In the genomic region with DNA sequence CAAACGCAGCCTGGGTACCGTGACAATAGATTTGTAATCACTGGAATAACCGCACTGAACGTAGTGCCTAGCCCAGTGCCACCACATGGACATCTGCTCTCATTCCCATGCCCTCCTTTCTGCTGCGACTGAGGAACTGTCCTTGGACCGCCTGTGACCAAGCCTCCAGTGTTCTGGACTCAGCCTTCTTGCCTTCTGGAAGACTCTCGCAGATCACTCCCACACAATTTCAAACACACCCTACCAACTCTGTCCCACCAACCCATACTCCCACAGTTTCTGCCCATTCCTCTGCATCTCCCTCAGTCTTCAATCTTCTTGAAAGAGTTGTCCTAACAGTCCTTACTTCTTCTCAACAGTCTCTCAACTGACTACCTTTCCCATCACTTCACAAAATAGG, we compare ENCODE assay signal across 8 cellular contexts. TPM values are rescaled to one million over a fixed set of nuclear protein-coding genes. Genes with fewer than 3 reads are reported as not detected.
A peak's percentile ranks its signal among the peaks of the same experiment; 100 is the strongest.
DNase-seq lines count a peak whose midpoint lies in the region; ATAC-seq and TF ChIP-seq lines count a peak whose summit lies in the region.

No MANE protein-coding gene starts in this region.

- H3K27me3 ChIP-seq in CD8-positive, alpha-beta memory T cell (ENCODE audit: insufficient read depth, low read length, poor library complexity, severe bottlenecking) = no peaks in the 10 kb centered on the region
- H3K27me3 ChIP-seq in GM23248 (replicated peaks; ENCODE audit: insufficient read depth) = no peaks in the 10 kb centered on the region

- no peaks in the 10 kb centered on the region for H3K9me2 ChIP-seq in GM23248 (ENCODE audit: insufficient read depth)

- peaks cover 6 to 59% (median 13%) of the 10 kb centered on the region in 3 donors for H3K36me3 Mint-ChIP-seq in CD8-positive, alpha-beta memory T cell
- H3K36me3 Mint-ChIP-seq in effector memory CD8-positive, alpha-beta T cell (ENCODE audit: insufficient read depth) = peaks cover 79% of the 10 kb centered on the region
- peaks cover 12% of the 10 kb centered on the region for H3K36me3 Mint-ChIP-seq in progenitor cell of endocrine pancreas (ENCODE audit: insufficient read depth)

- CTCF ChIA-PET in CD8-positive, alpha-beta memory T cell (lab: Charles Lee) = interaction anchor here (1.1 to 2.6 kb wide), 3 partner anchors 24 to 54 kb away, joined by 3 to 8 read pairs (median 5); no protein-coding TSS in a partner anchor
- CTCF ChIA-PET in RWPE1 (lab: Yijun Ruan, JAX) = no interaction called here

- peaks cover 75% of the 10 kb centered on the region for H3K4me1 ChIP-seq in CD8-positive, alpha-beta memory T cell (ENCODE audit: insufficient read depth, low read length)
- H3K4me1 ChIP-seq in GM23248 (ENCODE audit: insufficient read depth) = peaks cover 24% of the 10 kb centered on the region

- peak overlapping the region; percentile 91 to 99 (median 98) for H3K4me3 Mint-ChIP-seq in CD8-positive, alpha-beta memory T cell
- H3K4me3 Mint-ChIP-seq in effector memory CD8-positive, alpha-beta T cell = peak overlapping the region; percentile 90 to 94
- H3K4me3 Mint-ChIP-seq in progenitor cell of endocrine pancreas (ENCODE audit: low read depth) = peak overlapping the region; percentile 79

- no peaks in the 10 kb centered on the region for H3K27me3 Mint-ChIP-seq in CD8-positive, alpha-beta memory T cell
- no peaks in the 10 kb centered on the region for H3K27me3 Mint-ChIP-seq in effector memory CD8-positive, alpha-beta T cell
- no peaks in the 10 kb centered on the region for H3K27me3 Mint-ChIP-seq in progenitor cell of endocrine pancreas

- no peak for DNase-seq in CD8-positive, alpha-beta memory T cell
- DNase-seq in GM23248 = peak; percentile 55
- DNase-seq in RWPE1 (ENCODE audit: low spot score) = no peak
- DNase-seq in effector memory CD8-positive, alpha-beta T cell = peak in 1 of 3 experiments; percentile 22
- DNase-seq in progenitor cell of endocrine pancreas (ENCODE audit: low spot score, unreplicated experiment) = no peak
- DNase-seq in NCI-H345 treated with DMSO at 0.1 percent for 48 hours (lab: John Stamatoyannopoulos, UW; ENCODE audit: unreplicated experiment) = no peak
- DNase-seq in NCI-H187 (lab: John Stamatoyannopoulos, UW) = no peak

- peaks cover 0 to 1% (median 0%) of the 10 kb centered on the region in 5 donors for H3K9me3 Mint-ChIP-seq in CD8-positive, alpha-beta memory T cell
- no peaks in the 10 kb centered on the region for H3K9me3 Mint-ChIP-seq in effector memory CD8-positive, alpha-beta T cell
- H3K9me3 Mint-ChIP-seq in progenitor cell of endocrine pancreas (ENCODE audit: low read depth) = no peaks in the 10 kb centered on the region

- peaks cover 18% of the 10 kb centered on the region; the same call in 1 of the 2 replicates for H4K20me1 ChIP-seq in GM23248 (ENCODE audit: insufficient read depth)

- H3K36me3 ChIP-seq in CD8-positive, alpha-beta memory T cell (ENCODE audit: insufficient read depth, low read length) = no peaks in the 10 kb centered on the region
- H3K36me3 ChIP-seq in GM23248 (ENCODE audit: low read depth) = no peaks in the 10 kb centered on the region

- H3K27ac Mint-ChIP-seq in CD8-positive, alpha-beta memory T cell = peak overlapping the region; percentile 90 to 100 (median 99)
- H3K27ac Mint-ChIP-seq in effector memory CD8-positive, alpha-beta T cell = peak overlapping the region; percentile 95 to 98
- peak overlapping the region; percentile 18 for H3K27ac Mint-ChIP-seq in progenitor cell of endocrine pancreas

- in situ Hi-C loops in GM23248 (cut with MboI) = no loop called here

- ATAC-seq in effector memory CD8-positive, alpha-beta T cell (replicated peaks) = no peak
- ATAC-seq in GM18519 (IDR thresholded peaks at IDR 0.05; ENCODE audit: low FRiP score, unreplicated experiment) = no peak

- peak overlapping the region; percentile 85 for H3K4me3 ChIP-seq in CD8-positive, alpha-beta memory T cell (ENCODE audit: low read length)
- H3K4me3 ChIP-seq in GM23248 = peak overlapping the region; percentile 85

- WGBS in GM23248 (ENCODE audit: low coverage in 1 of 2, low lambda C conversion rate in 2 of 2, missing lambda C conversion rate in 2 of 2), 2 experiments = 3 to 8% methylated on average over 7 of the region's 7 CpGs

- H3K9ac ChIP-seq in GM23248 = peak overlapping the region; percentile 94

- H3K4me2 ChIP-seq in GM23248 (ENCODE audit: unreplicated experiment) = peak overlapping the region; percentile 92

- H2AFZ ChIP-seq in GM23248 = no peak overlapping the region

- peaks cover 70 to 84% (median 82%) of the 10 kb centered on the region in 3 donors for H3K4me1 Mint-ChIP-seq in CD8-positive, alpha-beta memory T cell
- peaks cover 63 to 68% of the 10 kb centered on the region in 2 donors for H3K4me1 Mint-ChIP-seq in effector memory CD8-positive, alpha-beta T cell (ENCODE audit: low read depth in 2 of 2)
- H3K4me1 Mint-ChIP-seq in progenitor cell of endocrine pancreas (ENCODE audit: low read depth) = peaks cover 40% of the 10 kb centered on the region

- peaks cover 74% of the 10 kb centered on the region for H3K79me2 ChIP-seq in GM23248 (ENCODE audit: insufficient read depth)

- H3K9me3 ChIP-seq in CD8-positive, alpha-beta memory T cell (ENCODE audit: low read length) = no peaks in the 10 kb centered on the region
- no peaks in the 10 kb centered on the region for H3K9me3 ChIP-seq in GM23248 (ENCODE audit: low read depth)

- H3K27ac ChIP-seq in CD8-positive, alpha-beta memory T cell (ENCODE audit: low read depth, low read length) = peak overlapping the region; percentile 88
- H3K27ac ChIP-seq in GM23248 (peak overlapping the region; percentile 95), RWPE1 (peak overlapping the region; percentile 64)

- TF ChIP-seq CTCF in RWPE1 (conservative IDR thresholded peaks at IDR 0.05; ENCODE audit: low read depth) (no peak), progenitor cell of endocrine pancreas (IDR thresholded peaks at IDR 0.05; ENCODE audit: unreplicated experiment) (no peak)

- H3F3A ChIP-seq in GM23248 (ENCODE audit: insufficient read depth) = peaks cover 33% of the 10 kb centered on the region

- POLR2A ChIA-PET in CD8-positive, alpha-beta memory T cell (lab: Charles Lee) = interaction anchor here (1.3 to 1.6 kb wide), 3 partner anchors 22 to 53 kb away, joined by 3 to 17 read pairs (median 8); partner anchors contain the start of gene CNOT11
- POLR2A ChIA-PET in RWPE1 (lab: Yijun Ruan, JAX; ENCODE audit: low non-redundant PET) = interaction anchor here (0.7 to 0.8 kb wide), 2 partner anchors 90 to 575 kb away, joined by 3 read pairs; no protein-coding TSS in a partner anchor

RNA-seq across cellular contexts. Expression of gene RNF149, which starts 2.1 kb away (rescaled TPM):
- total RNA-seq in CD8-positive, alpha-beta memory T cell = 10 to 100 TPM; 43.4 TPM
- 87.6 TPM for polyA plus RNA-seq in CD8-positive, alpha-beta memory T cell
- 54.1 and 58.1 TPM in 2 replicates for total RNA-seq in GM23248 (2014; rRNA removed; shearing (Covaris generic))
- polyA plus RNA-seq in GM23248 (2016; fragmentation: Nextera tagmentation; extraction: Ambion mirVana) = 48.9 and 51.9 TPM in 2 replicates
- total RNA-seq in progenitor cell of endocrine pancreas = 51.2 and 51.5 TPM in 2 replicates

RNA-seq across cellular contexts. Expression of gene CNOT11, which starts 53.7 kb away (rescaled TPM):
- 10 to 100 TPM; 60.9 to 67.4 TPM for total RNA-seq in CD8-positive, alpha-beta memory T cell
- polyA plus RNA-seq in CD8-positive, alpha-beta memory T cell = 70.0 TPM
- total RNA-seq in GM23248 (2014; rRNA removed; shearing (Covaris generic)) = 30.6 and 33.3 TPM in 2 replicates
- 22.6 and 24.6 TPM in 2 replicates for polyA plus RNA-seq in GM23248 (2016; fragmentation: Nextera tagmentation; extraction: Ambion mirVana)
- 73.6 and 74.8 TPM in 2 replicates for total RNA-seq in progenitor cell of endocrine pancreas

Comparison
In these comparisons a context has a peak if more than half of its experiments do, and no peak if none do; other contexts are left out.
1. H3K27ac Mint-ChIP-seq: peak in every context shown above with its lines; median percentile 99 in CD8-positive, alpha-beta memory T cell; 96 in effector memory CD8-positive, alpha-beta T cell; 18 in progenitor cell of endocrine pancreas.